In genomic region chr5:38556115-38556598, GRCh38 we compare ENCODE assay signal across 1 cellular context.
TF ChIP-seq lines count a peak whose summit lies in the region.

No MANE protein-coding gene starts in this region.

TF ChIP-seq in GM23338, 12 proteins besides CTCF, POLR2A, EP300 and RAD21 (continued from another document):
- TF ChIP-seq ZNF462 (CRISPR knock-in tag; IDR thresholded peaks at IDR 0.05) (no peak), STAT1 (IDR thresholded peaks at IDR 0.05; ENCODE audit: unreplicated experiment) (no peak)
